ENCODE assay signal across 5 cellular contexts in the genomic region with DNA sequence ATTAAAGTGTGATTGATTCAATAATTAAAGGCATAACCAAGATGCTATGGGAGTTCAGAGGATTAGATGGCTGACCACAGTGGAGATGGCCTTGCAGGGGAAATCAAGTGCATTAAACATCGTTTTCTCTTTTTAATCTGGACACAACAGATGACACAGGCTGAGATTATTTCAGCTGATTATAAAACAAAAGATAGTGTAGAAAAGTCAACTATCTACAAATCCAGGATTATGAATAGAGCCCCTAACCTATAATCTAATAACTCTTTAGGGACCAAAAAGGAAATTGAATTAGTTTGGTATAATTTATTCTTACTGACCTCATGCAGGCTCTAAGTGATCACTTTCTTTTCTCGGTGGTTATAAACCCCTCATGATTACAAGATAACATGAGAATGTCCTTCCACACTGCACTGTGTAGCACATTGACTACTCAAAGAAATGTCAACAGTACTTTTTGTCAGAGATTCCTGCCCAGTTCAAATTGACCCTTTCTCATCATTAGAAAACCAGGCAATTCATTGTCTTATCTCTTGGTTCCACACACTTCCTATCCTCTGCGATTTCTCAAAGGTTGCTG.
"Had no signal": no experiment of that assay in that cellular context is flagged by ENCODE, and none has a peak within 500 bp of the region (broad histone marks: within the 10 kb centered on the region; RNA-seq: fewer than 3 reads in every experiment).

No MANE protein-coding gene starts in this region.

- DNase-seq: H9, HCEC 1CT had no signal

- H2AFZ ChIP-seq: GM23338 had no signal

- H3K4me2 ChIP-seq: GM23338 had no signal

- ATAC-seq: GM23338, HepG2 had no signal

- H3K27ac ChIP-seq: HL-60 had no signal

- H3K4me3 ChIP-seq: GM23338 had no signal
